ENCODE assay signal across 8 cellular contexts in the genomic region with DNA sequence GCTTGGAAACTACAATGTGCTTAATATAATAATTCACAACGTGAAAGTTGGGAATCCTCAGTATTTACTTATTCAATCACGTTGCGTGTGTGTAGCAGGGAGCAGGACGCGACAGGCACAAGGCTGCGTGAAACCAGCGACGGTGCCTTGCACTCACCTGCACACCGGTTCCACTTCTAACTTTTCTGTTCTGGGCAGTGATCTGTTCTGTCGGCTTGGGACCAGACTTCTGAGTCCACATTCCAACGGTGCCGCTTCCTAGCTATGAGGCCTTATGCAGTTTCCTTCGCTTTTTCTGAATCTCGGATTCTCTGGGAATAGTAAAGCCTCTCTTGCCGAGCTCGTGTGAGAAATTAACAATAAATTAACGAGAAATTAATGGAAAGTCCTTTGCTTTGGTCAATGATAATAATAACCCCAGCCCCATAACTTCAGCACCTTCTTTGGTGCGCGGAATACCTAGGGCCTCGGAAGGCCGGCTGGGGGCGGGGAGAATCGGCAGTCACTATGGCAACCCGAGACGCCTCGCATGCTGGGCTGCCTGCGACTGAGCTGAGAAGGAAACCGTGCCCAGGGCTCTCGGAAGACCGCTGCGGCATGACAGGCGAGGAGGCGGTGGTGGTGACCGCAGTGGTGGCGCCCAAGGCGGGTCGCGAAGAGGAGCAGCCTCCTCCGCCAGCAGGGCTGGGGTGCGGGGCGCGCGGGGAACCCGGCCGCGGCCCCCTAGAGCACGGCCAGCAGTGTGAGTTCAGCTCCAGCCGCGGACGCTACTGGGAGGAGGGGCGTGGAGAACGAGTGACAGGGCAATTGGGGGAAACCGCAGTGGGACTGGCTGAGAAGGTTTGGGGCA. TPM values are rescaled to one million over a fixed set of nuclear protein-coding genes. Genes with fewer than 3 reads are reported as not detected.
A peak's percentile ranks its signal among the peaks of the same experiment; 100 is the strongest.
DNase-seq lines count a peak whose midpoint lies in the region; ATAC-seq and TF ChIP-seq lines count a peak whose summit lies in the region.

A gene with protein sequence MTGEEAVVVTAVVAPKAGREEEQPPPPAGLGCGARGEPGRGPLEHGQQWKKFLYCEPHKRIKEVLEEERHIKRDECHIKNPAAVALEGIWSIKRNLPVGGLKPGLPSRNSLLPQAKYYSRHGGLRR (plus strand): TSS at position 530 of the 850 bp plus-strand sequence. CDS start 68 bp downstream, at position 598.

- H3K27me3 ChIP-seq in ACC112 (ENCODE audit: insufficient read depth, low read length), result 0 out of 2 replicates have a peak, but pooled peaks cover 7% of the 10 kb centered on the region
- no peaks in the 10 kb centered on the region for H3K27me3 ChIP-seq in SK-N-SH (ENCODE audit: insufficient read depth)
- no peaks in the 10 kb centered on the region for H3K27me3 ChIP-seq in adrenal gland
- H3K27me3 ChIP-seq in right cardiac atrium (ENCODE audit: control insufficient read depth, insufficient read depth), result no peaks in the 10 kb centered on the region
- H3K27me3 ChIP-seq in upper lobe of right lung, result no peaks in the 10 kb centered on the region

- H3K4me2 ChIP-seq in SK-N-SH, result peak within 1 kb of the TSS; percentile 82

- H3K79me2 ChIP-seq in ACC112 (ENCODE audit: control insufficient read depth, insufficient read depth, low read length, unreplicated experiment) (no peaks in the 10 kb centered on the region), SK-N-SH (ENCODE audit: insufficient read depth) (no peaks in the 10 kb centered on the region)

- ATAC-seq in GM18907 (IDR thresholded peaks at IDR 0.05; ENCODE audit: unreplicated experiment) (peak; percentile 91), HG03342 (IDR thresholded peaks at IDR 0.05; ENCODE audit: unreplicated experiment) (peak; percentile 73), right cardiac atrium (peak; percentile 93 to 96), upper lobe of right lung (peak; percentile 93)

- H3K4me1 ChIP-seq in ACC112 (ENCODE audit: control insufficient read depth, insufficient read depth, low read length, unreplicated experiment), result no peaks in the 10 kb centered on the region
- peaks cover 0 to 7% of the 10 kb centered on the region in 2 experiments; a peak in 1 of 4 replicates for H3K4me1 ChIP-seq in SK-N-SH (ENCODE audit: control insufficient read depth in 1 of 2, insufficient read depth in 2 of 2, low read depth in 1 of 2, low read length in 1 of 2)
- H3K4me1 ChIP-seq in adrenal gland (replicated peaks in 1 of 2), result peaks cover 10 to 14% of the 10 kb centered on the region in 2 donors
- H3K4me1 ChIP-seq in right cardiac atrium (ENCODE audit: control insufficient read depth, insufficient read depth, low read length), result no peaks in the 10 kb centered on the region
- peaks cover 5% of the 10 kb centered on the region for H3K4me1 ChIP-seq in upper lobe of right lung

- POLR2A ChIA-PET in SK-N-SH (lab: Yijun Ruan, JAX), result no interaction called here

- H3K9ac ChIP-seq in SK-N-SH, result no peak within 1 kb of the TSS; the same call in 1 of the 2 replicates

- no peak for TF ChIP-seq EP300 in SK-N-SH (IDR thresholded peaks at IDR 0.05; ENCODE audit: borderline replicate concordance in 1 of 2, low read depth in 1 of 2, low read length in 1 of 2)

- no peaks in the 10 kb centered on the region for H3K36me3 ChIP-seq in ACC112 (ENCODE audit: insufficient read depth, low read length)
- H3K36me3 ChIP-seq in SK-N-SH (replicated peaks in 1 of 2; ENCODE audit: control insufficient read depth in 1 of 2, insufficient read depth in 2 of 2, low read length in 1 of 2), result no peaks in the 10 kb centered on the region
- H3K36me3 ChIP-seq in adrenal gland (replicated peaks in 1 of 2), result no peaks in the 10 kb centered on the region
- no peaks in the 10 kb centered on the region for H3K36me3 ChIP-seq in upper lobe of right lung

- H2AFZ ChIP-seq in ACC112 (ENCODE audit: low read length, unreplicated experiment), result peak within 1 kb of the TSS; percentile 70
- peak within 1 kb of the TSS; percentile 68 for H2AFZ ChIP-seq in SK-N-SH (ENCODE audit: low read depth)

- no peaks in the 10 kb centered on the region for H3K9me2 ChIP-seq in SK-N-SH

- intact Hi-C loops in adrenal gland (cut with DNase I) (no loop called here), right cardiac atrium (cut with DNase I) (no loop called here), posterior cingulate gyrus (cut with DNase I) (no loop called here), upper lobe of right lung (cut with DNase I) (no loop called here)

- 40% methylated on average over 30 of the region's 53 CpGs for WGBS in SK-N-SH (ENCODE audit: low lambda C conversion rate)
- 18 to 24% (median 20%) methylated on average over 38 to 53 of the region's 53 CpGs for WGBS in adrenal gland, 4 donors
- 17% methylated on average over 53 of the region's 53 CpGs for WGBS in right cardiac atrium

- CTCF ChIA-PET in SK-N-SH (lab: Yijun Ruan, JAX), result interaction anchor here (0.8 to 4.7 kb wide), 5 partner anchors 7 to 617 kb away, joined by 3 to 26 read pairs (median 3); no protein-coding TSS in a partner anchor

- no peak for TF ChIP-seq POLR2A in adrenal gland (IDR thresholded peaks at IDR 0.05)

- no peaks in the 10 kb centered on the region for H3F3A ChIP-seq in SK-N-SH (replicated peaks; ENCODE audit: insufficient read depth)

- H3K27ac ChIP-seq in ACC112 (ENCODE audit: low read depth, low read length), result no peak within 1 kb of the TSS
- H3K27ac ChIP-seq in SK-N-SH (ENCODE audit: low read depth in 2 of 2, low read length in 1 of 2), result no peak within 1 kb of the TSS
- no peak within 1 kb of the TSS for H3K27ac ChIP-seq in adrenal gland
- no peak within 1 kb of the TSS for H3K27ac ChIP-seq in right cardiac atrium (ENCODE audit: low read length)
- H3K27ac ChIP-seq in upper lobe of right lung, result no peak within 1 kb of the TSS

- no peaks in the 10 kb centered on the region for H4K20me1 ChIP-seq in SK-N-SH (ENCODE audit: insufficient read depth)

- H3K9me3 ChIP-seq in SK-N-SH, result no peaks in the 10 kb centered on the region
- no peaks in the 10 kb centered on the region for H3K9me3 ChIP-seq in adrenal gland (replicated peaks in 1 of 3)
- no peaks in the 10 kb centered on the region for H3K9me3 ChIP-seq in right cardiac atrium (ENCODE audit: control insufficient read depth, low read length)
- no peaks in the 10 kb centered on the region for H3K9me3 ChIP-seq in upper lobe of right lung

- no peak for TF ChIP-seq RAD21 in SK-N-SH (IDR thresholded peaks at IDR 0.05; ENCODE audit: low read length)

- TF ChIP-seq CTCF in SK-N-SH (IDR thresholded peaks at IDR 0.05) (no peak), adrenal gland (IDR thresholded peaks at IDR 0.05) (no peak), upper lobe of right lung (IDR thresholded peaks at IDR 0.05) (no peak)

- DNase-seq in SK-N-SH (peak; percentile 82), adrenal gland (peak; percentile 60 to 75 (median 62)), right cardiac atrium (peak; percentile 70 to 87 (median 87)), posterior cingulate gyrus (peak; percentile 42 to 95 (median 70)), upper lobe of right lung (peak; percentile 84)

- H3K4me3 ChIP-seq in ACC112 (ENCODE audit: low read depth, low read length) (peak within 1 kb of the TSS; percentile 83), SK-N-SH (ENCODE audit: low read depth in 2 of 2, low read length in 1 of 2) (peak within 1 kb of the TSS; percentile 66 to 80), adrenal gland (peak within 1 kb of the TSS in 2 of 4 donors; percentile 36 to 64), right cardiac atrium (ENCODE audit: low read length) (peak within 1 kb of the TSS; percentile 72), upper lobe of right lung (peak within 1 kb of the TSS; percentile 57)

TF ChIP-seq in SK-N-SH, 30 proteins besides CTCF, POLR2A, EP300 and RAD21:
- TF ChIP-seq MEF2A (IDR thresholded peaks at IDR 0.05; ENCODE audit: borderline replicate concordance, low read depth) (no peak), SIN3A (IDR thresholded peaks at IDR 0.05; ENCODE audit: borderline replicate concordance, low read depth, low read length) (0 out of 2 replicates have a peak, but pooled peaks have one; percentile 49), CHD2 (IDR thresholded peaks at IDR 0.05; ENCODE audit: low read length, partially characterized antibody) (peak; percentile 44), MXI1 (IDR thresholded peaks at IDR 0.05; ENCODE audit: low read depth, low read length) (peak; percentile 91), RCOR1 (IDR thresholded peaks at IDR 0.05; ENCODE audit: low read length) (no peak)
TF ChIP-seq in SK-N-SH: peak in this region for 3.

RNA-seq across cellular contexts. Expression of the gene that starts here (rescaled TPM):
- polyA plus RNA-seq in SK-N-SH (2012; rRNA removed), result not detected in 2 replicates
- not detected in 2 replicates for polyA plus RNA-seq in SK-N-SH (2012; cell fraction: cytosol; rRNA removed)
- polyA plus RNA-seq in SK-N-SH (2012; cell fraction: nucleus; rRNA removed), result not detected in 2 replicates
- not detected for total RNA-seq in adrenal gland
- not detected for polyA plus RNA-seq in adrenal gland
- total RNA-seq in right cardiac atrium, result not detected
- not detected for polyA plus RNA-seq in right cardiac atrium
- not detected for total RNA-seq in upper lobe of right lung

Comparison
In these comparisons a context has a peak if more than half of its experiments do, and no peak if none do; other contexts are left out.
1. Peak in DNase-seq, H3K4me3 ChIP-seq and H3K4me2 ChIP-seq in SK-N-SH; RNA of the gene not detected or under 1 TPM.
2. Peak in DNase-seq in adrenal gland; RNA of the gene not detected or under 1 TPM.
3. Peak in DNase-seq, ATAC-seq and H3K4me3 ChIP-seq in right cardiac atrium; RNA of the gene not detected or under 1 TPM.
4. Peak in DNase-seq, ATAC-seq and H3K4me3 ChIP-seq in upper lobe of right lung; RNA of the gene not detected or under 1 TPM.